Comparison of ENCODE assay signal across 22 cellular contexts in genomic region chr2:15269043-15269442, GRCh38.
DNase-seq lines count a peak whose midpoint lies in the region; ATAC-seq, FAIRE-seq and TF ChIP-seq lines count a peak whose summit lies in the region.
"Had no signal": no experiment of that assay in that cellular context is flagged by ENCODE, and none has a peak within 500 bp of the region (broad histone marks: within the 10 kb centered on the region; RNA-seq: fewer than 3 reads in every experiment).

No MANE protein-coding gene starts in this region.

- H3K9me3 Mint-ChIP-seq in chondrocyte (ENCODE audit: low read depth) (no peaks in the 10 kb centered on the region), type B pancreatic cell (no peaks in the 10 kb centered on the region)
- H3K9me3 Mint-ChIP-seq: CD8-positive, alpha-beta memory T cell; IgD-negative memory B cell had no signal

- no TSS peak for BruUV-seq in HepG2 (replicated peaks; lab: Mats Ljungman, UMichigan)
- BruUV-seq in PC-3 (replicated peaks; lab: Mats Ljungman, UMichigan): no TSS peak

- TF ChIP-seq EP300 in HepG2 (IDR thresholded peaks at IDR 0.05; ENCODE audit: low read depth in 2 of 2, low read length in 2 of 2) (no peak), HepG2 (CRISPR knock-in tag; IDR thresholded peaks at IDR 0.05; ENCODE audit: borderline replicate concordance) (no peak)

- no peak for TF ChIP-seq CTCF in HepG2 (CRISPR knock-in tag; IDR thresholded peaks at IDR 0.05)
- no peak for TF ChIP-seq CTCF in right lobe of liver (IDR thresholded peaks at IDR 0.05)
- TF ChIP-seq CTCF in PC-3 (conservative IDR thresholded peaks at IDR 0.05; ENCODE audit: low read depth, low read length): 0 out of 2 replicates have a peak, but pooled peaks have one; percentile 12
- peak; percentile 17 for TF ChIP-seq CTCF in chondrocyte (IDR thresholded peaks at IDR 0.05)
- TF ChIP-seq CTCF in type B pancreatic cell (conservative IDR thresholded peaks at IDR 0.05): peak; percentile 19

- no peak overlapping the region for H3K4me3 Mint-ChIP-seq in chondrocyte (ENCODE audit: unreplicated experiment)
- no peak overlapping the region for H3K4me3 Mint-ChIP-seq in type B pancreatic cell
- H3K4me3 Mint-ChIP-seq: CD4-positive, CD25-positive, alpha-beta regulatory T cell; CD8-positive, alpha-beta memory T cell; IgD-negative memory B cell had no signal

- no peaks in the 10 kb centered on the region for H3F3A ChIP-seq in PC-3 (ENCODE audit: low read length, unreplicated experiment)

- no peak overlapping the region for H3K4me3 ChIP-seq in HepG2 (replicated peaks in 1 of 3; ENCODE audit: insufficient read depth in 1 of 3, low read depth in 2 of 3, low read length in 3 of 3)
- no peak overlapping the region for H3K4me3 ChIP-seq in right lobe of liver
- H3K4me3 ChIP-seq in PC-3 (ENCODE audit: low read length): no peak overlapping the region
- no peak overlapping the region for H3K4me3 ChIP-seq in small intestine (ENCODE audit: low read depth in 1 of 2, low read length in 2 of 2)
- H3K4me3 ChIP-seq: HAP-1 had no signal

- H3K36me3 Mint-ChIP-seq in chondrocyte (ENCODE audit: low read depth) (peaks cover 8% of the 10 kb centered on the region), type B pancreatic cell (peaks cover 19% of the 10 kb centered on the region)

- H3K4me1 Mint-ChIP-seq in chondrocyte (ENCODE audit: low read depth) (peaks cover 15% of the 10 kb centered on the region), type B pancreatic cell (ENCODE audit: unreplicated experiment) (peaks cover 8% of the 10 kb centered on the region)
- H3K4me1 Mint-ChIP-seq: CD8-positive, alpha-beta memory T cell; IgD-negative memory B cell had no signal

- POLR2A ChIA-PET in HepG2 (lab: Yijun Ruan, JAX) (no interaction called here), PC-3 (lab: Charles Lee; ENCODE audit: unreplicated experiment) (no interaction called here)

- no peak overlapping the region for H3K27ac ChIP-seq in HepG2 (ENCODE audit: extremely low read length, insufficient read depth, low read length)
- no peak overlapping the region for H3K27ac ChIP-seq in right lobe of liver
- H3K27ac ChIP-seq in PC-3 (ENCODE audit: low read length): no peak overlapping the region
- H3K27ac ChIP-seq in small intestine (ENCODE audit: low read depth in 1 of 2, low read length in 1 of 2): no peak overlapping the region
- H3K27ac ChIP-seq: HL-60 had no signal

- H3K27me3 ChIP-seq in HepG2 (ENCODE audit: control insufficient read depth in 1 of 2, insufficient read depth in 2 of 2, low read length in 2 of 2) (no peaks in the 10 kb centered on the region), right lobe of liver (no peaks in the 10 kb centered on the region), PC-3 (ENCODE audit: low read length) (no peaks in the 10 kb centered on the region), small intestine (ENCODE audit: control insufficient read depth in 2 of 2, insufficient read depth in 2 of 2, low read length in 2 of 2) (no peaks in the 10 kb centered on the region)
- H3K27me3 ChIP-seq: BE2C had no signal

- H3K9ac ChIP-seq in HepG2 (ENCODE audit: insufficient read depth, low read depth, low read length) (no peak overlapping the region), PC-3 (ENCODE audit: low read length) (no peak overlapping the region)

- H3K27ac Mint-ChIP-seq in chondrocyte (ENCODE audit: unreplicated experiment) (no peak overlapping the region), type B pancreatic cell (no peak overlapping the region)
- H3K27ac Mint-ChIP-seq: IgD-negative memory B cell had no signal

- H3K79me2 ChIP-seq in HepG2 (ENCODE audit: insufficient read depth, low read length): no peaks in the 10 kb centered on the region
- H3K79me2 ChIP-seq in PC-3 (ENCODE audit: low read length): no peaks in the 10 kb centered on the region

- 94% methylated on average over 4 of the region's 4 CpGs for WGBS in HepG2 (ENCODE audit: low lambda C conversion rate)
- 90% methylated on average over 4 of the region's 4 CpGs for WGBS in right lobe of liver (ENCODE audit: insufficient coverage, low coverage, low lambda C conversion rate, missing lambda C conversion rate)
- WGBS in small intestine, 3 donors: 92 to 95% (median 92%) methylated on average over 4 of the region's 4 CpGs

- H3K4me2 ChIP-seq in HepG2 (ENCODE audit: low read depth, low read length) (no peak overlapping the region), PC-3 (ENCODE audit: low read length) (no peak overlapping the region)

- no peak for FAIRE-seq in HepG2 (lab: Jason Lieb, UNC)
- FAIRE-seq in small intestine (lab: Jason Lieb, UNC): no peak
- FAIRE-seq: A204.1, G401.6, GM12891 had no signal

- intact Hi-C loops in HepG2 (cut with micrococcal nuclease; ENCODE audit: unreplicated experiment): no loop called here
- intact Hi-C loops in right lobe of liver (cut with DNase I): no loop called here
- intact Hi-C loops in PC-3 (cut with micrococcal nuclease): no loop called here

- ATAC-seq in HepG2 (peak; percentile 65), right lobe of liver (no peak), PC-3 (no peak), GM18498 (IDR thresholded peaks at IDR 0.05; ENCODE audit: unreplicated experiment) (no peak)

- H3K4me1 ChIP-seq in HepG2 (ENCODE audit: insufficient read depth, low read length) (no peaks in the 10 kb centered on the region), right lobe of liver (no peaks in the 10 kb centered on the region), PC-3 (ENCODE audit: insufficient read depth, low read length) (no peaks in the 10 kb centered on the region), small intestine (ENCODE audit: control insufficient read depth in 2 of 2, insufficient read depth in 1 of 2, low read depth in 1 of 2, low read length in 1 of 2) (no peaks in the 10 kb centered on the region)
- H3K4me1 ChIP-seq: BE2C, HAP-1 had no signal

- TF ChIP-seq POLR2A in HepG2 (IDR thresholded peaks at IDR 0.05; ENCODE audit: insufficient read depth in 1 of 2, low read depth in 2 of 2, low read length in 2 of 2): no peak
- no peak for TF ChIP-seq POLR2A in right lobe of liver (IDR thresholded peaks at IDR 0.05)

- TF ChIP-seq RAD21 in HepG2 (CRISPR knock-in tag; IDR thresholded peaks at IDR 0.05): no peak

- CTCF ChIA-PET in HepG2 (lab: Yijun Ruan, JAX; ENCODE audit: low intra/inter-chr PET ratio, low total read pairs) (no interaction called here), PC-3 (lab: Charles Lee) (no interaction called here)

- H3K36me3 ChIP-seq in HepG2 (replicated peaks in 1 of 2; ENCODE audit: control insufficient read depth in 1 of 2, insufficient read depth in 2 of 2, low read length in 2 of 2) (peaks cover 3 to 16% of the 10 kb centered on the region in 2 experiments; a peak in 4 of 5 replicates), right lobe of liver (no peaks in the 10 kb centered on the region), PC-3 (ENCODE audit: low read depth, low read length) (no peaks in the 10 kb centered on the region), small intestine (ENCODE audit: control insufficient read depth in 2 of 2, insufficient read depth in 2 of 2, low read length in 2 of 2) (peaks cover 0 to 6% of the 10 kb centered on the region in 2 donors)
- H3K36me3 ChIP-seq: BE2C, HAP-1 had no signal

- H4K20me1 ChIP-seq in HepG2 (ENCODE audit: insufficient read depth, low read length) (no peaks in the 10 kb centered on the region), PC-3 (ENCODE audit: low read length) (no peaks in the 10 kb centered on the region)

- H3K9me2 ChIP-seq in PC-3 (replicated peaks; ENCODE audit: low read length): no peaks in the 10 kb centered on the region

- in situ Hi-C loops in HepG2 (cut with HindIII; ENCODE audit: extremely low pct_ligation_motif_present, low pct_unique_long_range_greater_than_20kb): no loop called here

- no peaks in the 10 kb centered on the region for H3K27me3 Mint-ChIP-seq in chondrocyte (ENCODE audit: low read depth)
- no peaks in the 10 kb centered on the region for H3K27me3 Mint-ChIP-seq in type B pancreatic cell
- H3K27me3 Mint-ChIP-seq: CD4-positive, CD25-positive, alpha-beta regulatory T cell; CD8-positive, alpha-beta memory T cell; IgD-negative memory B cell had no signal

- H2AFZ ChIP-seq in HepG2 (ENCODE audit: low read length): no peak overlapping the region
- no peak overlapping the region for H2AFZ ChIP-seq in PC-3 (ENCODE audit: low read length)

- H3K9me3 ChIP-seq in HepG2 (ENCODE audit: low read length): no peaks in the 10 kb centered on the region
- no peaks in the 10 kb centered on the region for H3K9me3 ChIP-seq in right lobe of liver
- H3K9me3 ChIP-seq in PC-3 (ENCODE audit: low read length): no peaks in the 10 kb centered on the region
- H3K9me3 ChIP-seq in small intestine (ENCODE audit: control insufficient read depth, low read depth): no peaks in the 10 kb centered on the region
- H3K9me3 ChIP-seq: BE2C, HAP-1 had no signal

- DNase-seq in HepG2 (ENCODE audit: low spot score) (no peak), right lobe of liver (no peak), PC-3 (no peak), chondrocyte (ENCODE audit: low spot score) (no peak), type B pancreatic cell (ENCODE audit: extremely low spot score, unreplicated experiment) (no peak), DMS114 treated with DMSO at 0.1 percent for 48 hours (lab: John Stamatoyannopoulos, UW; ENCODE audit: unreplicated experiment) (no peak), small intestine (no peak)
- DNase-seq: ACHN; BE2C; C1 segment of cervical spinal cord; CD4-positive, CD25-positive, alpha-beta regulatory T cell; CD8-positive, alpha-beta memory T cell; COR-L47; DMS 273 treated with DMSO at 0.1 percent for 48 hours; KG1 had no signal

TF ChIP-seq in HepG2, 621 proteins besides CTCF, POLR2A, EP300 and RAD21:
- no peak for TF ChIP-seq ZNF234 (CRISPR knock-in tag; conservative IDR thresholded peaks at IDR 0.05)
- no peak for TF ChIP-seq MXD3 (CRISPR knock-in tag; IDR thresholded peaks at IDR 0.05)
- TF ChIP-seq ZNF580 (CRISPR knock-in tag; IDR thresholded peaks at IDR 0.05; ENCODE audit: borderline replicate concordance, low read depth): no peak

Comparison
In these comparisons a context has a peak if more than half of its experiments do, and no peak if none do; other contexts are left out.
1. CTCF ChIP-seq: peak in PC-3 (single experiment), chondrocyte (single experiment) and type B pancreatic cell (single experiment); none in HepG2 (single experiment) and right lobe of liver (0 of 4).